In the genomic region with DNA sequence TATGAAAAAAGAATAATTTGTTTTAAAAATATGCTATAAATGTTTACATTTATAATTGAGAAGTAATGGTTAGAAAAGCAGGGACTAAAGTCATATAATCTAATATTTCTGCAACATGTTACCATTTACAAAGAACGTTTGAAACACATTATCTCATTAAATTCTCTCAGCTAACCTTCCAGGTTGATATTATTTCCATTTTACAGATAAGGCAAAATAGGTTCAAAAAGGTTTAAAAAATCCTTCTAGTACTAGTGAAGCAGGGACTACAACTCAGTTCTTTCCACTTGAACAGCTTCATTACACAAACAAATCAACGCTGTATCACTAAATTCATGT, we compare ENCODE assay signal across 10 cellular contexts. TPM values are rescaled to one million over a fixed set of nuclear protein-coding genes. Genes with fewer than 3 reads are reported as not detected.
A peak's percentile ranks its signal among the peaks of the same experiment; 100 is the strongest.
DNase-seq lines count a peak whose midpoint lies in the region; ATAC-seq and TF ChIP-seq lines count a peak whose summit lies in the region.
"Had no signal": no experiment of that assay in that cellular context is flagged by ENCODE, and none has a peak within 500 bp of the region (broad histone marks: within the 10 kb centered on the region; RNA-seq: fewer than 3 reads in every experiment).

No MANE protein-coding gene starts in this region.

- peak overlapping the region; percentile 87 for H3K4me3 ChIP-seq in AG04450 (ENCODE audit: low read depth, low read length)
- H3K4me3 ChIP-seq in Jurkat, Clone E6-1 (ENCODE audit: low read length), result peak overlapping the region; percentile 92
- peak overlapping the region; percentile 77 for H3K4me3 ChIP-seq in coronary artery

- peaks cover 0 to 3% (median 0%) of the 10 kb centered on the region in 5 donors for H3K27me3 Mint-ChIP-seq in naive thymus-derived CD8-positive, alpha-beta T cell

- no peak for ATAC-seq in naive thymus-derived CD8-positive, alpha-beta T cell
- no peak for ATAC-seq in HG03460 (IDR thresholded peaks at IDR 0.05; ENCODE audit: unreplicated experiment)
- no peak for ATAC-seq in GM21381 (IDR thresholded peaks at IDR 0.05; ENCODE audit: unreplicated experiment)
- ATAC-seq in GM18498 (IDR thresholded peaks at IDR 0.05; ENCODE audit: unreplicated experiment), result no peak

- DNase-seq in AG04450 (ENCODE audit: low read depth, low spot score) (no peak), coronary artery (ENCODE audit: low spot score) (no peak), NCI-H2196 treated with DMSO at 0.1 percent for 48 hours (lab: John Stamatoyannopoulos, UW; ENCODE audit: unreplicated experiment) (no peak)
- DNase-seq in Jurkat, Clone E6-1 (ENCODE audit: low read depth, low spot score), result no peak
- no peak for DNase-seq in naive thymus-derived CD8-positive, alpha-beta T cell
- DNase-seq: cortex of kidney, NCI-H1105 treated with DMSO at 0.1 percent for 48 hours had no signal

- POLR2A ChIA-PET in AG04450 (lab: Yijun Ruan, JAX), result interaction anchor here (0.7 to 1.0 kb wide), 2 partner anchors 61 to 68 kb away, joined by 3 to 4 read pairs; no protein-coding TSS in a partner anchor
- POLR2A ChIA-PET in naive thymus-derived CD8-positive, alpha-beta T cell (lab: Charles Lee), result interaction anchor here (1.4 to 2.9 kb wide), 3 partner anchors 10 to 93 kb away, joined by 7 to 38 read pairs (median 8); a partner anchor contains a TSS

- H3K27ac ChIP-seq in AG04450 (ENCODE audit: low read depth, low read length), result no peak overlapping the region
- no peak overlapping the region for H3K27ac ChIP-seq in coronary artery

- no peaks in the 10 kb centered on the region for H3K9me3 Mint-ChIP-seq in naive thymus-derived CD8-positive, alpha-beta T cell

- peaks cover 0 to 15% (median 0%) of the 10 kb centered on the region in 3 donors for H3K36me3 Mint-ChIP-seq in naive thymus-derived CD8-positive, alpha-beta T cell

- H3K27me3 ChIP-seq in AG04450 (ENCODE audit: control insufficient read depth, insufficient read depth, low read length), result no peaks in the 10 kb centered on the region

- peak overlapping the region in 8 of 10 donors; percentile 86 to 98 (median 96) for H3K27ac Mint-ChIP-seq in naive thymus-derived CD8-positive, alpha-beta T cell

- peak overlapping the region; percentile 95 to 100 (median 97) for H3K4me3 Mint-ChIP-seq in naive thymus-derived CD8-positive, alpha-beta T cell

- CTCF ChIA-PET in AG04450 (lab: Charles Lee), result interaction anchor here (0.7 to 1.4 kb wide), 3 partner anchors 45 to 251 kb away, joined by 3 to 4 read pairs (median 3); no protein-coding TSS in a partner anchor

- H3K9me3 ChIP-seq in AG04450 (ENCODE audit: control insufficient read depth, insufficient read depth, low read length), result no peaks in the 10 kb centered on the region; the same call in 1 of the 2 replicates

- peaks cover 9 to 27% (median 20%) of the 10 kb centered on the region in 4 donors for H3K4me1 Mint-ChIP-seq in naive thymus-derived CD8-positive, alpha-beta T cell

- no peak for TF ChIP-seq CTCF in AG04450 (IDR thresholded peaks at IDR 0.05; ENCODE audit: low read depth, low read length)
- TF ChIP-seq CTCF in coronary artery (IDR thresholded peaks at IDR 0.05), result no peak

RNA-seq across cellular contexts. Expression of a gene that starts 0.9 kb away (rescaled TPM):
- 15.8 and 23.1 TPM in 2 replicates for polyA plus RNA-seq in AG04450 (2011; rRNA removed)
- 7.4 and 12.2 TPM in 2 replicates for polyA minus RNA-seq in AG04450 (2011; rRNA and poly(A)+ RNA removed)
- polyA plus RNA-seq in Jurkat, Clone E6-1 (2012; ENCODE audit: insufficient read depth, insufficient read length), result 50.9 TPM
- 10 to 100 TPM; 25.3 to 26.8 TPM for total RNA-seq in naive thymus-derived CD8-positive, alpha-beta T cell
- 10 to 100 TPM; 10.8 to 17.3 (median 16.5) TPM for polyA plus RNA-seq in naive thymus-derived CD8-positive, alpha-beta T cell

RNA-seq across cellular contexts. Expression of a gene that starts 11.4 kb away (rescaled TPM):
- polyA plus RNA-seq in AG04450 (2011; rRNA removed), result 26.9 and 47.1 TPM in 2 replicates
- polyA minus RNA-seq in AG04450 (2011; rRNA and poly(A)+ RNA removed), result 10.8 and 16.3 TPM in 2 replicates
- polyA plus RNA-seq in Jurkat, Clone E6-1 (2012; ENCODE audit: insufficient read depth, insufficient read length), result 66.2 TPM
- 10 to 100 TPM; 82.7 to 86.0 TPM for total RNA-seq in naive thymus-derived CD8-positive, alpha-beta T cell
- polyA plus RNA-seq in naive thymus-derived CD8-positive, alpha-beta T cell, result 10 to 100 TPM; 63.4 to 88.2 (median 70.9) TPM
